Comparison of ENCODE assay signal across 15 cellular contexts in genomic region chr21:36210779-36211659, GRCh38. TPM values are rescaled to one million over a fixed set of nuclear protein-coding genes. Genes with fewer than 3 reads are reported as not detected.
DNase-seq lines count a peak whose midpoint lies in the region; ATAC-seq and TF ChIP-seq lines count a peak whose summit lies in the region.
"Had no signal": no experiment of that assay in that cellular context is flagged by ENCODE, and none has a peak within 500 bp of the region (broad histone marks: within the 10 kb centered on the region; RNA-seq: fewer than 3 reads in every experiment).

No MANE protein-coding gene starts in this region.

- no TSS peak for BruUV-seq in Caco-2 (replicated peaks; lab: Mats Ljungman, UMichigan)

- POLR2A ChIA-PET in Caco-2 (lab: Charles Lee): interaction anchor here (1.2 to 2.2 kb wide), 2 partner anchors 55 to 109 kb away, joined by 6 to 14 read pairs; partner anchors contain the start of gene MORC3

- H3K36me3 ChIP-seq in Caco-2 (ENCODE audit: control insufficient read depth, insufficient read depth, low read length) (no peaks in the 10 kb centered on the region), HUES6 (ENCODE audit: control insufficient read depth, insufficient read depth, low read length) (no peaks in the 10 kb centered on the region; the same call in 1 of the 2 replicates), brain microvascular endothelial cell (replicated peaks) (no peaks in the 10 kb centered on the region)

- H3K4me3 ChIP-seq in Caco-2 (ENCODE audit: low read depth, low read length): no peak overlapping the region
- no peak overlapping the region for H3K4me3 ChIP-seq in HUES6 (ENCODE audit: low read depth, low read length)
- H3K4me3 ChIP-seq in brain microvascular endothelial cell (ENCODE audit: low read depth, low read length): no peak overlapping the region
- H3K4me3 ChIP-seq: gastroesophageal sphincter, mucosa of descending colon had no signal

- H3K9ac ChIP-seq in HUES6 (ENCODE audit: low read length): peak overlapping the region; percentile 74

- intact Hi-C loops in Caco-2 (cut with micrococcal nuclease; ENCODE audit: unreplicated experiment): no loop called here

- H3K36me3 Mint-ChIP-seq in Caco-2 (ENCODE audit: insufficient read depth, unreplicated experiment) (peaks cover 12% of the 10 kb centered on the region), nephron progenitor cell (ENCODE audit: low read depth) (no peaks in the 10 kb centered on the region)

- H3K9me3 ChIP-seq in Caco-2 (no peaks in the 10 kb centered on the region), HUES6 (ENCODE audit: control insufficient read depth, insufficient read depth, low read depth, low read length) (no peaks in the 10 kb centered on the region)
- H3K9me3 ChIP-seq: gastroesophageal sphincter, mucosa of descending colon had no signal

- H3K9me3 Mint-ChIP-seq in Caco-2 (ENCODE audit: unreplicated experiment) (no peaks in the 10 kb centered on the region), nephron progenitor cell (no peaks in the 10 kb centered on the region)
- H3K9me3 Mint-ChIP-seq: activated naive CD8-positive, alpha-beta T cell treated with anti-CD3 and anti-CD28 coated beads, Interleukin-2, amount 10 ng/mL, durations not matched to agents 7 days and 5 days; stimulated activated naive CD8-positive, alpha-beta T cell treated with anti-CD3 and anti-CD28 coated beads, Interleukin-15, amount 100 ng/mL, for 72 hours had no signal

- H3K4me1 Mint-ChIP-seq in Caco-2 (ENCODE audit: low read depth, unreplicated experiment) (peaks cover 25% of the 10 kb centered on the region), nephron progenitor cell (peaks cover 37% of the 10 kb centered on the region)

- H3K27me3 Mint-ChIP-seq in Caco-2 (ENCODE audit: insufficient read depth, unreplicated experiment) (no peaks in the 10 kb centered on the region), nephron progenitor cell (ENCODE audit: low read depth, poor library complexity) (no peaks in the 10 kb centered on the region)
- H3K27me3 Mint-ChIP-seq: activated naive CD8-positive, alpha-beta T cell treated with anti-CD3 and anti-CD28 coated beads, Interleukin-2, amount 10 ng/mL, durations not matched to agents 7 days and 5 days; stimulated activated naive CD8-positive, alpha-beta T cell treated with anti-CD3 and anti-CD28 coated beads, Interleukin-15, amount 100 ng/mL, for 72 hours had no signal

- ATAC-seq in HG03442 (IDR thresholded peaks at IDR 0.05; ENCODE audit: unreplicated experiment): no peak
- ATAC-seq: gastroesophageal sphincter; stimulated activated naive CD8-positive, alpha-beta T cell treated with anti-CD3 and anti-CD28 coated beads, Interleukin-15, amount 100 ng/mL, for 72 hours had no signal

- no peak overlapping the region for H3K4me3 Mint-ChIP-seq in Caco-2 (ENCODE audit: unreplicated experiment)
- H3K4me3 Mint-ChIP-seq in nephron progenitor cell: no peak overlapping the region
- H3K4me3 Mint-ChIP-seq: activated naive CD8-positive, alpha-beta T cell treated with anti-CD3 and anti-CD28 coated beads, Interleukin-2, amount 10 ng/mL, durations not matched to agents 7 days and 5 days; stimulated activated naive CD8-positive, alpha-beta T cell treated with anti-CD3 and anti-CD28 coated beads, Interleukin-15, amount 100 ng/mL, for 72 hours had no signal

- CTCF ChIA-PET in Caco-2 (lab: Charles Lee): interaction anchor here (1.3 to 2.3 kb wide), 7 partner anchors 24 to 69 kb away, joined by 3 to 13 read pairs (median 7); no protein-coding TSS in a partner anchor

- H3K27ac ChIP-seq in HUES6 (ENCODE audit: low read depth, low read length) (peak overlapping the region; percentile 67; the same call in 1 of the 2 replicates), brain microvascular endothelial cell (peak overlapping the region; percentile 77)
- H3K27ac ChIP-seq: gastroesophageal sphincter had no signal

- TF ChIP-seq CTCF in Caco-2 (IDR thresholded peaks at IDR 0.05; ENCODE audit: insufficient read depth in 1 of 2, low read depth in 1 of 2, low read length in 1 of 2, severe bottlenecking in 1 of 2, unreplicated experiment in 1 of 2) (no peak), brain microvascular endothelial cell (IDR thresholded peaks at IDR 0.05; ENCODE audit: low read depth, low read length, missing control alignments) (no peak), nephron progenitor cell (IDR thresholded peaks at IDR 0.05) (no peak)

- in situ Hi-C loops in brain microvascular endothelial cell (cut with HindIII; ENCODE audit: low pct_ligation_motif_present, low sequenced_read_pairs): no loop called here

- H3K4me1 ChIP-seq in Caco-2 (peaks cover 16% of the 10 kb centered on the region), HUES6 (ENCODE audit: control insufficient read depth, insufficient read depth, low read length) (peaks cover 17% of the 10 kb centered on the region)
- H3K4me1 ChIP-seq: gastroesophageal sphincter had no signal

- DNase-seq in Caco-2: no peak
- no peak for DNase-seq in brain microvascular endothelial cell
- no peak for DNase-seq in nephron progenitor cell
- no peak for DNase-seq in dedifferentiated amniotic fluid mesenchymal stem cell (ENCODE audit: extremely low spot score)
- DNase-seq in inferior parietal cortex (ENCODE audit: extremely low spot score): no peak
- DNase-seq in GF-D8 (lab: John Stamatoyannopoulos, UW): no peak
- DNase-seq: activated naive CD8-positive, alpha-beta T cell treated with anti-CD3 and anti-CD28 coated beads, Interleukin-2, amount 10 ng/mL, durations not matched to agents 7 days and 5 days; activated T-cell treated with anti-CD3 and anti-CD28 coated beads, Interleukin-2, amount 50 U/mL, for 1 hour; central memory CD4-positive, alpha-beta T cell; mucosa of descending colon; stimulated activated naive CD8-positive, alpha-beta T cell treated with anti-CD3 and anti-CD28 coated beads, Interleukin-15, amount 100 ng/mL, for 72 hours; T-helper 1 cell had no signal

- H3K27ac Mint-ChIP-seq in Caco-2 (ENCODE audit: unreplicated experiment): peak overlapping the region; percentile 55
- H3K27ac Mint-ChIP-seq in nephron progenitor cell: peak overlapping the region; percentile 68
- H3K27ac Mint-ChIP-seq: activated naive CD8-positive, alpha-beta T cell treated with anti-CD3 and anti-CD28 coated beads, Interleukin-2, amount 10 ng/mL, durations not matched to agents 7 days and 5 days had no signal

- H3K27me3 ChIP-seq in Caco-2 (replicated peaks; ENCODE audit: control insufficient read depth, insufficient read depth, low read length) (no peaks in the 10 kb centered on the region), HUES6 (ENCODE audit: control insufficient read depth, insufficient read depth, low read length) (no peaks in the 10 kb centered on the region), brain microvascular endothelial cell (replicated peaks) (no peaks in the 10 kb centered on the region)
- H3K27me3 ChIP-seq: gastroesophageal sphincter had no signal

RNA-seq across cellular contexts. Expression of gene DOP1B, which starts 54.4 kb away (rescaled TPM):
- total RNA-seq in Caco-2 (2022): 15.9 and 16.7 TPM in 2 replicates
